Comparison of ENCODE assay signal across 14 cellular contexts in the genomic region with DNA sequence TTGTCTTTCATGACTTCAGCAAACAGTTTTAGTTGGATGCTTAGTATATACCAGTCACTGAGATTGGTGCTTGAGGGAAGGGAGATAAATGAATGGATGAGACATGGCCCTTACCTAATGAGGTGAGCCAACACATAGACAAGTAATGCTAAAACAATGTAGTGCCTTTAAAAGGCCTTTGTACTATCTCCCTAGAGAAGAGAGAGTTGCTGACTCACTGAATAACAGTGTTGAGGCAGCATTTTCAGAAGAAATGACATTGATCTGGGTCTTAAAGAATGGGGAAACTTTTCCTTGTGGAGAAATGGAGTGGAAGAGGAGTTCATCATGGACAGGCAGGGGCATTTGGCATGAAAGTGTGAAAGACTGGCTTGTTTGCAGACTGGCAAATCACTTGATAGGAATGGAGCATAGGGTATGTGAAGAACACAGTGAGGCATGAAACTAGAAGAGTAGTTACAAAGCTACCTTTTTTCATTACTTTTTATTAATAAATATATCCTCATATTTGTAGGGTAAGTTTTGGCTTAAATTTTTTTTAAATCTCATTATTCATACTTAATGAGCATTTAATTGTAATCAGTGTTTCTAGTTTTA.
DNase-seq lines count a peak whose midpoint lies in the region; ATAC-seq, FAIRE-seq and TF ChIP-seq lines count a peak whose summit lies in the region.
"Had no signal": no experiment of that assay in that cellular context is flagged by ENCODE, and none has a peak within 500 bp of the region (broad histone marks: within the 10 kb centered on the region; RNA-seq: fewer than 3 reads in every experiment).

No MANE protein-coding gene starts in this region.

- CTCF ChIA-PET in RWPE1 (lab: Yijun Ruan, JAX) (interaction anchor here (1.1 kb wide), 1 partner anchor 15 kb away, joined by 4 read pairs; no protein-coding TSS in a partner anchor), A673 (lab: Charles Lee) (no interaction called here)

- H3K27ac ChIP-seq in RWPE1, result no peak overlapping the region
- peak overlapping the region in 3 of 4 donors; percentile 1 to 34 (median 6) for H3K27ac ChIP-seq in esophagus squamous epithelium
- H3K27ac ChIP-seq in osteoblast (ENCODE audit: low read depth, low read length), result peak overlapping the region; percentile 62
- H3K27ac ChIP-seq in A673 (ENCODE audit: low read depth, low read length, poor library complexity, severe bottlenecking), result no peak overlapping the region
- H3K27ac ChIP-seq: lower lobe of right lung had no signal

- H3K36me3 ChIP-seq in esophagus squamous epithelium, result peaks cover 0 to 5% (median 0%) of the 10 kb centered on the region in 3 donors
- no peaks in the 10 kb centered on the region for H3K36me3 ChIP-seq in osteoblast (ENCODE audit: insufficient read depth, low read length)
- H3K36me3 ChIP-seq in A673 (ENCODE audit: insufficient read depth, low read length, poor library complexity, severe bottlenecking), result no peaks in the 10 kb centered on the region
- H3K36me3 ChIP-seq: lower lobe of right lung had no signal

- peaks cover 7% of the 10 kb centered on the region for H4K20me1 ChIP-seq in osteoblast (ENCODE audit: insufficient read depth, low read length)

- H3K4me1 ChIP-seq in esophagus squamous epithelium (peaks cover under 1 to 44% (median 18%) of the 10 kb centered on the region in 3 donors), osteoblast (ENCODE audit: insufficient read depth, low read length) (peaks cover 17% of the 10 kb centered on the region), A673 (ENCODE audit: insufficient read depth, low read length, poor library complexity, severe bottlenecking) (peaks cover 26% of the 10 kb centered on the region)

- no peak for DNase-seq in H54 (ENCODE audit: insufficient read length, low spot score)
- peak; percentile 89 for DNase-seq in RWPE1 (ENCODE audit: low spot score)
- no peak for DNase-seq in esophagus squamous epithelium (lab: John Stamatoyannopoulos, UW)
- DNase-seq in osteoblast (ENCODE audit: insufficient read length, low spot score, missing footprints), result peak; percentile 21
- DNase-seq in activated T-helper 1 cell treated with anti-CD3 and anti-CD28 coated beads, Interleukin-12 subunit alpha, Interleukin-12 subunit beta, Interleukin-2, Interleukin-4 antibody, amounts not matched to agents 30 ng/mL and 10 ng/mL and 1 ng/mL, durations not matched to agents 14 hours and 24 hours and 36 hours (ENCODE audit: low spot score), result no peak
- DNase-seq in A673 (ENCODE audit: low spot score), result no peak
- DNase-seq in activated CD4-positive, alpha-beta T cell treated with anti-CD3 and anti-CD28 coated beads for 1 hour, result no peak
- DNase-seq: lower lobe of right lung, NCI-H524 treated with DMSO at 0.1 percent for 48 hours, right cardiac atrium had no signal

- TF ChIP-seq POLR2A in H54 (IDR thresholded peaks at IDR 0.05; ENCODE audit: low read depth, low read length) (no peak), esophagus squamous epithelium (IDR thresholded peaks at IDR 0.05) (no peak)

- no peak overlapping the region for H3K27ac Mint-ChIP-seq in activated T-helper 1 cell treated with anti-CD3 and anti-CD28 coated beads, Interleukin-12 subunit alpha, Interleukin-12 subunit beta, Interleukin-2, Interleukin-4 antibody, amounts not matched to agents 30 ng/mL and 10 ng/mL and 1 ng/mL, durations not matched to agents 14 hours and 24 hours and 36 hours

- H3K4me3 ChIP-seq in esophagus squamous epithelium (no peak overlapping the region), osteoblast (ENCODE audit: insufficient read depth, low read length) (no peak overlapping the region), A673 (ENCODE audit: low read depth, low read length, poor library complexity, severe bottlenecking) (no peak overlapping the region)
- H3K4me3 ChIP-seq: lower lobe of right lung had no signal

- intact Hi-C loops in esophagus squamous epithelium (cut with DNase I), result no loop called here
- intact Hi-C loops in activated T-helper 1 cell treated with anti-CD3 and anti-CD28 coated beads, Interleukin-12 subunit alpha, Interleukin-12 subunit beta, Interleukin-2, Interleukin-4 antibody, amounts not matched to agents 30 ng/mL and 10 ng/mL and 1 ng/mL, durations not matched to agents 14 hours and 24 hours and 36 hours (cut with micrococcal nuclease), result no loop called here
- intact Hi-C loops in A673 (cut with micrococcal nuclease; ENCODE audit: unreplicated experiment), result no loop called here

- no peak overlapping the region for H3K4me2 ChIP-seq in osteoblast (ENCODE audit: insufficient read depth, low read length)

- no peak overlapping the region for H2AFZ ChIP-seq in osteoblast (ENCODE audit: low read length)

- no peak overlapping the region for H3K4me3 Mint-ChIP-seq in activated T-helper 1 cell treated with anti-CD3 and anti-CD28 coated beads, Interleukin-12 subunit alpha, Interleukin-12 subunit beta, Interleukin-2, Interleukin-4 antibody, amounts not matched to agents 30 ng/mL and 10 ng/mL and 1 ng/mL, durations not matched to agents 14 hours and 24 hours and 36 hours

- TF ChIP-seq CTCF in RWPE1 (conservative IDR thresholded peaks at IDR 0.05; ENCODE audit: low read depth) (no peak), esophagus squamous epithelium (IDR thresholded peaks at IDR 0.05) (no peak), osteoblast (IDR thresholded peaks at IDR 0.05; ENCODE audit: extremely low read depth, low read depth, low read length) (no peak), A673 (conservative IDR thresholded peaks at IDR 0.05; ENCODE audit: low read depth, low read length) (no peak)

- FAIRE-seq in H54 (lab: Jason Lieb, UNC), result peak; percentile 100
- FAIRE-seq: endometrium, G401.6, TTC549 had no signal

- no peaks in the 10 kb centered on the region for H3K27me3 Mint-ChIP-seq in activated T-helper 1 cell treated with anti-CD3 and anti-CD28 coated beads, Interleukin-12 subunit alpha, Interleukin-12 subunit beta, Interleukin-2, Interleukin-4 antibody, amounts not matched to agents 30 ng/mL and 10 ng/mL and 1 ng/mL, durations not matched to agents 14 hours and 24 hours and 36 hours (ENCODE audit: insufficient read depth)

- peaks cover 8% of the 10 kb centered on the region for H3K36me3 Mint-ChIP-seq in activated T-helper 1 cell treated with anti-CD3 and anti-CD28 coated beads, Interleukin-12 subunit alpha, Interleukin-12 subunit beta, Interleukin-2, Interleukin-4 antibody, amounts not matched to agents 30 ng/mL and 10 ng/mL and 1 ng/mL, durations not matched to agents 14 hours and 24 hours and 36 hours (ENCODE audit: low read depth)

- H3K27me3 ChIP-seq in esophagus squamous epithelium, result no peaks in the 10 kb centered on the region
- H3K27me3 ChIP-seq in osteoblast (ENCODE audit: insufficient read depth, low read length), result no peaks in the 10 kb centered on the region
- no peaks in the 10 kb centered on the region for H3K27me3 ChIP-seq in A673 (replicated peaks; ENCODE audit: insufficient read depth, low read depth, low read length, poor library complexity)

- no TSS peak for BruUV-seq in A673 (replicated peaks; lab: Mats Ljungman, UMichigan)

- H3K9me3 ChIP-seq in esophagus squamous epithelium (peaks cover 0 to 7% (median 0%) of the 10 kb centered on the region in 3 donors), osteoblast (ENCODE audit: low read depth, low read length) (no peaks in the 10 kb centered on the region), A673 (ENCODE audit: low read depth, low read length, poor library complexity, severe bottlenecking) (peaks cover 9% of the 10 kb centered on the region)

- ATAC-seq in HG02870 (IDR thresholded peaks at IDR 0.05; ENCODE audit: unreplicated experiment), result no peak

- H3K9me3 Mint-ChIP-seq in activated T-helper 1 cell treated with anti-CD3 and anti-CD28 coated beads, Interleukin-12 subunit alpha, Interleukin-12 subunit beta, Interleukin-2, Interleukin-4 antibody, amounts not matched to agents 30 ng/mL and 10 ng/mL and 1 ng/mL, durations not matched to agents 14 hours and 24 hours and 36 hours, result peaks cover 12% of the 10 kb centered on the region

- POLR2A ChIA-PET in RWPE1 (lab: Yijun Ruan, JAX; ENCODE audit: low non-redundant PET), result no interaction called here
- POLR2A ChIA-PET in A673 (lab: Charles Lee; ENCODE audit: low non-redundant PET), result no interaction called here

- H3K79me2 ChIP-seq in osteoblast (ENCODE audit: insufficient read depth, low read length), result peaks cover 59% of the 10 kb centered on the region

- H3K4me1 Mint-ChIP-seq in activated T-helper 1 cell treated with anti-CD3 and anti-CD28 coated beads, Interleukin-12 subunit alpha, Interleukin-12 subunit beta, Interleukin-2, Interleukin-4 antibody, amounts not matched to agents 30 ng/mL and 10 ng/mL and 1 ng/mL, durations not matched to agents 14 hours and 24 hours and 36 hours (ENCODE audit: low read depth), result peaks cover 18% of the 10 kb centered on the region

Comparison
In these comparisons a context has a peak if more than half of its experiments do, and no peak if none do; other contexts are left out.
1. DNase-seq: peak in RWPE1 (single experiment) and osteoblast (single experiment); none in H54 (single experiment), esophagus squamous epithelium (single experiment), activated T-helper 1 cell treated with anti-CD3 and anti-CD28 coated beads, Interleukin-12 subunit alpha, Interleukin-12 subunit beta, Interleukin-2, Interleukin-4 antibody, amounts not matched to agents 30 ng/mL and 10 ng/mL and 1 ng/mL, durations not matched to agents 14 hours and 24 hours and 36 hours (single experiment), A673 (single experiment) and activated CD4-positive, alpha-beta T cell treated with anti-CD3 and anti-CD28 coated beads for 1 hour (single experiment).
2. H3K27ac ChIP-seq: peak in esophagus squamous epithelium (3 of 4) and osteoblast (single experiment); none in RWPE1 (single experiment) and A673 (single experiment).